Comparison of ENCODE assay signal across 1 cellular context in the genomic region with DNA sequence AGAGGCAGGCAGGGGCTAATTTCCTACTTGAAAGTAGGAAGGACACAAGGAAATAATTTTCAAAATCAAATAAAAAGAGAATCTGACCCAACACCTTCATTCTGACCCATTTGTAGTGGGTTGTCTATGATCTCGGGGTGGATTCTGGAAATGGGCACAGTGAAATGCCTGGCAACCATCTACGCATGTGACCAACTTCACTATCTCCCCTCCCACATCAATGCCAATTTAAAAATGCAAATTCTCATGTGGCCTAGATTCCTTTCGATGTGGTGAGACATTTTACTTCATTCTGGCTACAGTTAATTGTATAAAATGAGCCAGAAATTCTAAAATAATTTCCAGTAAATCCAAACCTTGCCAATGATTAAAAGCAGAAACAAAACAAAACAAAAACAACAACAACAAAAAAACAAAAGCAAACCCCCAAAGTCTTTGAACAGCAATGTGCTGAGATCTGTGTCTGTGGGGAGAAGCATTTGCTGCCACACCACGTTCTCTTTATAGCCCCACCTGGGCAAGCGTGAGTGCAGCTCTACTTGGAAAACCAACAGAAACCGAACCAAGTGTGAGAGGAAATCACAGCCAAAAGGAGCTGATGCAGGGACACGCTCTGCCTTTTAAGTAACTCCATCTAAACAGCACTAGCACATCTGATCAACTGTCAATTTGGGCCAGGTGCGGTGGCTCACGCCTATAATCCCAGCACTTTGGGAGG.
TF ChIP-seq lines count a peak whose summit lies in the region.

No MANE protein-coding gene starts in this region.

TF ChIP-seq in GM12878, 131 proteins besides CTCF, POLR2A, EP300 and RAD21:
- TF ChIP-seq MTA3 (IDR thresholded peaks at IDR 0.05; ENCODE audit: borderline replicate concordance, low read length) = no peak
- TF ChIP-seq NBN (IDR thresholded peaks at IDR 0.05) = 0 out of 2 replicates have a peak, but pooled peaks have one; percentile 23
- TF ChIP-seq POU2F2 (IDR thresholded peaks at IDR 0.05; ENCODE audit: borderline replicate concordance, low read depth, low read length) = peak; percentile 38; the same call in 1 of the 3 replicates
- no peak for TF ChIP-seq KDM1A (IDR thresholded peaks at IDR 0.05; ENCODE audit: borderline replicate concordance)
- TF ChIP-seq RAD51 (IDR thresholded peaks at IDR 0.05) = 0 out of 2 replicates have a peak, but pooled peaks have one; percentile 31
- TF ChIP-seq POLR2AphosphoS5 (IDR thresholded peaks at IDR 0.05; ENCODE audit: low read length) = peak; percentile 18; the same call in 1 of the 2 replicates
- TF ChIP-seq POLR2AphosphoS2 (IDR thresholded peaks at IDR 0.05; ENCODE audit: low read depth, low read length) = peak; percentile 37; the same call in 1 of the 2 replicates
- no peak for TF ChIP-seq ZNF384 (IDR thresholded peaks at IDR 0.05; ENCODE audit: borderline replicate concordance, low read depth, low read length)
- no peak for TF ChIP-seq GABPA (IDR thresholded peaks at IDR 0.05; ENCODE audit: low read depth)
- TF ChIP-seq RFX5 (IDR thresholded peaks at IDR 0.05; ENCODE audit: low read depth, low read length) = peak; percentile 37; the same call in 1 of the 2 replicates
- TF ChIP-seq HDGF (IDR thresholded peaks at IDR 0.05) = no peak
- TF ChIP-seq BHLHE40 (IDR thresholded peaks at IDR 0.05; ENCODE audit: borderline replicate concordance in 1 of 2, low read depth in 2 of 2, low read length in 1 of 2) = peak; percentile 29 to 43; a peak in 1 of 4 replicates
- TF ChIP-seq ESRRA (IDR thresholded peaks at IDR 0.05; ENCODE audit: low read length) = no peak
